26 cellular contexts compared by ENCODE assay signal in the genomic region with DNA sequence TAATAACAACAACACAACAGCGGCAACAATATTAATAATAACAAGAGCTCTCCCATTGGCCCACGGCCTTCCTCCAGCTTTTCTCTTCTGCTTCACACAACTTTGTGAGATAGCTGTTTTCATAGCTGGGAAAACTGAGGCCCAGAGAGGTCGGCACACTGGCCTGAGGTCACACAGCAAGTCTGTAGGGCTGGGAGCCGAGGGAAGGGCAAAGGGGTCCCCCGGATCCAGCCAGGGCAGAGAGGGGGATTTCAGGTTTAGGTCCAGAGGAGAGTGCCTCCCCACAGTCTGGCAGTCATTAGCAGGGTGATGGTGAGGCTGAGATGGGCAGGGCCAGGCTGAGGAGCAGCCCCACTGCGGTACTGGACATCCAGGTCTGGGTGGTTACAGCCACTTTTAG. TPM values are rescaled to one million over a fixed set of nuclear protein-coding genes. Genes with fewer than 3 reads are reported as not detected.
DNase-seq lines count a peak whose midpoint lies in the region; ATAC-seq, FAIRE-seq and TF ChIP-seq lines count a peak whose summit lies in the region.
"Had no signal": no experiment of that assay in that cellular context is flagged by ENCODE, and none has a peak within 500 bp of the region (broad histone marks: within the 10 kb centered on the region; RNA-seq: fewer than 3 reads in every experiment).

No MANE protein-coding gene starts in this region.

- no peaks in the 10 kb centered on the region for H3K27me3 ChIP-seq in K562 (ENCODE audit: control insufficient read depth in 2 of 2, insufficient read depth in 2 of 2, low read length in 2 of 2)
- H3K27me3 ChIP-seq in upper lobe of right lung = no peaks in the 10 kb centered on the region
- H3K27me3 ChIP-seq: BE2C had no signal

- in situ Hi-C loops in K562 (cut with MboI) = no loop called here

- peaks cover 0 to 4% of the 10 kb centered on the region in 2 donors for H3K4me1 Mint-ChIP-seq in natural killer cell treated with Interleukin-12 subunit alpha and Interleukin-12 subunit beta and Interleukin-15 and Interleukin-18, amount 100 ng/mL, for 72 hours (ENCODE audit: low read depth in 2 of 2)
- H3K4me1 Mint-ChIP-seq in natural killer cell = no peaks in the 10 kb centered on the region
- H3K4me1 Mint-ChIP-seq: CD4-positive, CD25-positive, alpha-beta regulatory T cell; CD8-positive, alpha-beta memory T cell had no signal

- peak; percentile 3 for DNase-seq in natural killer cell treated with Interleukin-12 subunit alpha and Interleukin-12 subunit beta and Interleukin-15 and Interleukin-18, amount 100 ng/mL, for 72 hours (ENCODE audit: low spot score)
- DNase-seq in natural killer cell (no peak), K562 (ENCODE audit: extremely low read depth in 1 of 4, low spot score in 3 of 4) (no peak), upper lobe of right lung (no peak), activated gamma-delta T cell (lab: John Stamatoyannopoulos, UW) (no peak)
- DNase-seq: ACHN; BE2C; C1 segment of cervical spinal cord; CD4-positive, CD25-positive, alpha-beta regulatory T cell; CD8-positive, alpha-beta memory T cell; COR-L47; DMS 273 treated with DMSO at 0.1 percent for 48 hours; DMS53; DND-41; GM23248; HCEC 1CT; HFFc6; IMR-90; KBM-7 had no signal

- H3K4me1 ChIP-seq in K562 (replicated peaks in 1 of 2; ENCODE audit: control insufficient read depth in 2 of 2, insufficient read depth in 2 of 2, low read length in 2 of 2) = peaks cover 0 to 3% of the 10 kb centered on the region in 2 experiments; a peak in 1 of 5 replicates
- no peaks in the 10 kb centered on the region for H3K4me1 ChIP-seq in upper lobe of right lung
- H3K4me1 ChIP-seq: BE2C had no signal

- TF ChIP-seq RAD21 in K562 (CRISPR knock-in tag; conservative IDR thresholded peaks at IDR 0.05 in 1 of 2, IDR thresholded peaks at IDR 0.05 in 1 of 2) = no peak

- WGBS in K562 (ENCODE audit: insufficient coverage, low coverage, missing lambda C conversion rate) = 77% methylated on average over 6 of the region's 6 CpGs

- no peak overlapping the region for H3K27ac ChIP-seq in K562 (ENCODE audit: extremely low read depth, low read depth, low read length)
- no peak overlapping the region for H3K27ac ChIP-seq in upper lobe of right lung
- H3K27ac ChIP-seq: GM23248, HL-60 had no signal

- no peaks in the 10 kb centered on the region for H3K9me3 Mint-ChIP-seq in natural killer cell treated with Interleukin-12 subunit alpha and Interleukin-12 subunit beta and Interleukin-15 and Interleukin-18, amount 100 ng/mL, for 72 hours
- no peaks in the 10 kb centered on the region for H3K9me3 Mint-ChIP-seq in natural killer cell
- H3K9me3 Mint-ChIP-seq: HFFc6 had no signal

- CTCF ChIA-PET in K562 (lab: Yijun Ruan, JAX; ENCODE audit: low intra/inter-chr PET ratio) = no interaction called here

- no peak overlapping the region for H3K9ac ChIP-seq in K562 (ENCODE audit: insufficient read depth in 1 of 2, low read depth in 2 of 2, low read length in 2 of 2)
- H3K9ac ChIP-seq: GM23248 had no signal

- TF ChIP-seq EP300 in K562 (IDR thresholded peaks at IDR 0.05; ENCODE audit: low read length) = no peak

- TF ChIP-seq CTCF in natural killer cell (IDR thresholded peaks at IDR 0.05) (no peak), K562 (IDR thresholded peaks at IDR 0.05 in 2 of 3, conservative IDR thresholded peaks at IDR 0.05 in 1 of 3; ENCODE audit: insufficient read depth in 2 of 3, low read depth in 1 of 3, low read length in 3 of 3) (no peak), upper lobe of right lung (IDR thresholded peaks at IDR 0.05) (no peak)

- H3K27me3 Mint-ChIP-seq in natural killer cell treated with Interleukin-12 subunit alpha and Interleukin-12 subunit beta and Interleukin-15 and Interleukin-18, amount 100 ng/mL, for 72 hours = no peaks in the 10 kb centered on the region
- H3K27me3 Mint-ChIP-seq in natural killer cell (ENCODE audit: low read depth in 2 of 2) = no peaks in the 10 kb centered on the region

- H3K36me3 Mint-ChIP-seq in natural killer cell treated with Interleukin-12 subunit alpha and Interleukin-12 subunit beta and Interleukin-15 and Interleukin-18, amount 100 ng/mL, for 72 hours = peaks cover 4% of the 10 kb centered on the region
- H3K36me3 Mint-ChIP-seq in natural killer cell = no peaks in the 10 kb centered on the region

- no peaks in the 10 kb centered on the region for H3K79me2 ChIP-seq in K562 (ENCODE audit: control insufficient read depth, insufficient read depth, low read length)

- no peak overlapping the region for H3K4me3 Mint-ChIP-seq in natural killer cell treated with Interleukin-12 subunit alpha and Interleukin-12 subunit beta and Interleukin-15 and Interleukin-18, amount 100 ng/mL, for 72 hours
- no peak overlapping the region for H3K4me3 Mint-ChIP-seq in natural killer cell
- H3K4me3 Mint-ChIP-seq: CD4-positive, CD25-positive, alpha-beta regulatory T cell; CD8-positive, alpha-beta memory T cell; HFFc6 had no signal

- intact Hi-C loops in natural killer cell (cut with micrococcal nuclease) = no loop called here
- intact Hi-C loops in K562 (cut with micrococcal nuclease) = no loop called here
- intact Hi-C loops in upper lobe of right lung (cut with DNase I) = no loop called here

- no peak for FAIRE-seq in K562 (lab: Jason Lieb, UNC)
- FAIRE-seq: G401.6, GM12891 had no signal

- H3K9me1 ChIP-seq in K562 (ENCODE audit: control insufficient read depth, insufficient read depth, low read length) = no peaks in the 10 kb centered on the region

- no peak overlapping the region for H3K4me2 ChIP-seq in K562 (ENCODE audit: insufficient read depth, low read length)

- POLR2A ChIA-PET in K562 (lab: Yijun Ruan, JAX) = interaction anchor here (0.7 kb wide), 1 partner anchor 102 kb away, joined by 3 read pairs; no protein-coding TSS in a partner anchor

- H4K20me1 ChIP-seq in K562 (replicated peaks; ENCODE audit: control insufficient read depth, insufficient read depth, low read length) = no peaks in the 10 kb centered on the region

- BruUV-seq in K562 (replicated peaks; lab: Mats Ljungman, UMichigan) = no TSS peak

- no peak overlapping the region for H2AFZ ChIP-seq in K562 (ENCODE audit: low read depth, low read length)
- H2AFZ ChIP-seq: GM23248 had no signal

- no peak for ATAC-seq in natural killer cell treated with Interleukin-12 subunit alpha and Interleukin-12 subunit beta and Interleukin-15 and Interleukin-18, amount 100 ng/mL, for 72 hours
- no peak for ATAC-seq in natural killer cell
- no peak for ATAC-seq in K562
- ATAC-seq in upper lobe of right lung = peak; percentile 27
- ATAC-seq in GM18909 (IDR thresholded peaks at IDR 0.05; ENCODE audit: poor library complexity, unreplicated experiment) = no peak

- TF ChIP-seq POLR2A in K562 (conservative IDR thresholded peaks at IDR 0.05) = no peak

- H3K4me3 ChIP-seq in K562 (no peak overlapping the region), upper lobe of right lung (no peak overlapping the region)
- H3K4me3 ChIP-seq: GM23248 had no signal

- no peak overlapping the region for H3K27ac Mint-ChIP-seq in natural killer cell treated with Interleukin-12 subunit alpha and Interleukin-12 subunit beta and Interleukin-15 and Interleukin-18, amount 100 ng/mL, for 72 hours
- H3K27ac Mint-ChIP-seq in natural killer cell = no peak overlapping the region
- H3K27ac Mint-ChIP-seq: CD4-positive, CD25-positive, alpha-beta regulatory T cell; CD8-positive, alpha-beta memory T cell; HFFc6 had no signal

- H3K36me3 ChIP-seq in K562 (ENCODE audit: control insufficient read depth, insufficient read depth, low read length) (peaks cover 15% of the 10 kb centered on the region; the same call in 2 of the 3 replicates), upper lobe of right lung (peaks cover 49% of the 10 kb centered on the region)
- H3K36me3 ChIP-seq: BE2C had no signal

- no peaks in the 10 kb centered on the region; the same call in 1 of the 2 replicates for H3K9me3 ChIP-seq in K562 (replicated peaks; ENCODE audit: control insufficient read depth, insufficient read depth, low read depth, low read length)
- H3K9me3 ChIP-seq in upper lobe of right lung = no peaks in the 10 kb centered on the region
- H3K9me3 ChIP-seq: BE2C had no signal

RNA-seq across cellular contexts. Expression of a gene that starts 9.0 kb away (rescaled TPM):
- total RNA-seq in natural killer cell treated with Interleukin-12 subunit alpha and Interleukin-12 subunit beta and Interleukin-15 and Interleukin-18, amount 100 ng/mL, for 72 hours = under 1 TPM; 0.59 TPM
- under 1 TPM in 2 of 3 donors, not detected in 1; 0.19 to 0.38 TPM for total RNA-seq in natural killer cell
- 2.0 and 2.5 TPM in 2 replicates for total RNA-seq in K562 (2011; cell fraction: chromatin; rRNA removed; ENCODE audit: low replicate concordance)
- total RNA-seq in K562 (2011; cell fraction: nucleolus; rRNA removed) = 2.6 and 7.0 TPM in 2 replicates
- 0.99 and 4.5 TPM in 2 replicates for total RNA-seq in K562 (2011; cell fraction: nucleoplasm; rRNA removed)
- total RNA-seq in K562 (2014; rRNA removed) = 1.8 and 2.5 TPM in 2 replicates
- total RNA-seq in K562 (2014; rRNA removed; fragmentation: Illumina TruSeq; extraction: Trizol) = 0.61 and 0.87 TPM in 2 replicates
- total RNA-seq in K562 (2015; rRNA removed; fragmentation: Illumina TruSeq; extraction: Trizol) = 0.72 and 1.2 TPM in 2 replicates
- 1.9 and 2.3 TPM in 2 replicates for total RNA-seq in K562 (2021)
- polyA plus RNA-seq in K562 (2011; rRNA removed) = 1.4 and 2.1 TPM in 2 replicates
- polyA plus RNA-seq in K562 (2011; cell fraction: cytosol; rRNA removed) = 1.9 and 3.5 TPM in 2 replicates
- polyA plus RNA-seq in K562 (2011; cell fraction: nucleus; rRNA removed) = 1.1 and 2.4 TPM in 2 replicates
- 2.1 and 2.5 TPM in 2 replicates for polyA plus RNA-seq in K562 (2012)
- 1.3 and 2.2 TPM in 2 replicates for polyA plus RNA-seq in K562 (2014; fragmentation: Illumina TruSeq; extraction: Trizol)
- polyA plus RNA-seq in K562 (2014; fragmentation: Nextera tagmentation; extraction: Ambion mirVana) = under 1 TPM; 0.03 to 0.13 TPM
- 1.7 and 4.6 TPM in 2 replicates for polyA plus RNA-seq in K562 (2014; rRNA removed)
- polyA minus RNA-seq in K562 (2011; rRNA and poly(A)+ RNA removed) = 0.30 and 0.32 TPM in 2 replicates
- polyA minus RNA-seq in K562 (2011; cell fraction: cytosol; rRNA and poly(A)+ RNA removed) = 0.86 and 1.5 TPM in 2 replicates
- polyA minus RNA-seq in K562 (2011; cell fraction: nucleus; rRNA and poly(A)+ RNA removed) = 0.54 and 0.89 TPM in 2 replicates
- 8.7 TPM for total RNA-seq in upper lobe of right lung
- polyA plus RNA-seq: CD4-positive, CD25-positive, alpha-beta regulatory T cell; CD8-positive, alpha-beta memory T cell had no signal

RNA-seq across cellular contexts. Expression of a gene that starts 21.3 kb away (rescaled TPM):
- 100 to 1,000 TPM in 1 of 2 donors, 10 to 100 TPM in 1; 83.6 to 172 TPM for total RNA-seq in natural killer cell treated with Interleukin-12 subunit alpha and Interleukin-12 subunit beta and Interleukin-15 and Interleukin-18, amount 100 ng/mL, for 72 hours
- total RNA-seq in natural killer cell = 100 to 1,000 TPM in 1 of 3 donors, 10 to 100 TPM in 2; 44.5 to 141 (median 55.5) TPM
- total RNA-seq in K562 (2011; cell fraction: chromatin; rRNA removed; ENCODE audit: low replicate concordance) = 40.8 and 45.7 TPM in 2 replicates
- 32.8 and 41.9 TPM in 2 replicates for total RNA-seq in K562 (2011; cell fraction: nucleolus; rRNA removed)
- total RNA-seq in K562 (2011; cell fraction: nucleoplasm; rRNA removed) = 31.3 and 41.4 TPM in 2 replicates
- 13.1 and 15.6 TPM in 2 replicates for total RNA-seq in K562 (2014; rRNA removed)
- 6.9 and 8.1 TPM in 2 replicates for total RNA-seq in K562 (2014; rRNA removed; fragmentation: Illumina TruSeq; extraction: Trizol)
- 10.8 and 12.4 TPM in 2 replicates for total RNA-seq in K562 (2015; rRNA removed; fragmentation: Illumina TruSeq; extraction: Trizol)
- 10.8 and 12.9 TPM in 2 replicates for total RNA-seq in K562 (2021)
- polyA plus RNA-seq in K562 (2011; rRNA removed) = 8.4 and 17.5 TPM in 2 replicates
- polyA plus RNA-seq in K562 (2011; cell fraction: cytosol; rRNA removed) = 15.3 and 17.9 TPM in 2 replicates
- polyA plus RNA-seq in K562 (2011; cell fraction: nucleus; rRNA removed) = 30.9 and 37.0 TPM in 2 replicates
- 14.7 and 23.9 TPM in 2 replicates for polyA plus RNA-seq in K562 (2012)
- polyA plus RNA-seq in K562 (2014; fragmentation: Illumina TruSeq; extraction: Trizol) = 13.6 and 14.4 TPM in 2 replicates
- 10 to 100 TPM in 1 of 2 experiments, 1 to 10 TPM in 1; 7.0 to 10.9 TPM for polyA plus RNA-seq in K562 (2014; fragmentation: Nextera tagmentation; extraction: Ambion mirVana)
- 14.3 and 16.2 TPM in 2 replicates for polyA plus RNA-seq in K562 (2014; rRNA removed)
- 10.0 and 14.3 TPM in 2 replicates for polyA minus RNA-seq in K562 (2011; rRNA and poly(A)+ RNA removed)
- 6.2 and 8.2 TPM in 2 replicates for polyA minus RNA-seq in K562 (2011; cell fraction: cytosol; rRNA and poly(A)+ RNA removed)
- 6.2 and 11.0 TPM in 2 replicates for polyA minus RNA-seq in K562 (2011; cell fraction: nucleus; rRNA and poly(A)+ RNA removed)
- total RNA-seq in upper lobe of right lung = 97.2 TPM

RNA-seq across cellular contexts. Expression of a gene that starts 29.2 kb away (rescaled TPM):
- 10 to 100 TPM; 24.9 to 25.3 TPM for total RNA-seq in natural killer cell treated with Interleukin-12 subunit alpha and Interleukin-12 subunit beta and Interleukin-15 and Interleukin-18, amount 100 ng/mL, for 72 hours
- total RNA-seq in natural killer cell = 10 to 100 TPM; 36.3 to 50.5 (median 37.6) TPM
- 6.3 and 13.9 TPM in 2 replicates for total RNA-seq in K562 (2011; cell fraction: chromatin; rRNA removed; ENCODE audit: low replicate concordance)
- 8.6 and 12.7 TPM in 2 replicates for total RNA-seq in K562 (2011; cell fraction: nucleolus; rRNA removed)
- 10.1 and 10.3 TPM in 2 replicates for total RNA-seq in K562 (2011; cell fraction: nucleoplasm; rRNA removed)
- 85.7 and 86.9 TPM in 2 replicates for total RNA-seq in K562 (2014; rRNA removed)
- total RNA-seq in K562 (2014; rRNA removed; fragmentation: Illumina TruSeq; extraction: Trizol) = 8.4 and 8.8 TPM in 2 replicates
- 27.5 and 30.4 TPM in 2 replicates for total RNA-seq in K562 (2015; rRNA removed; fragmentation: Illumina TruSeq; extraction: Trizol)
- total RNA-seq in K562 (2021) = 42.2 and 49.2 TPM in 2 replicates
- polyA plus RNA-seq in K562 (2011; rRNA removed) = 14.9 and 15.9 TPM in 2 replicates
- 17.8 and 32.7 TPM in 2 replicates for polyA plus RNA-seq in K562 (2011; cell fraction: cytosol; rRNA removed)
- polyA plus RNA-seq in K562 (2011; cell fraction: nucleus; rRNA removed) = 14.2 and 15.7 TPM in 2 replicates
- 41.0 and 43.7 TPM in 2 replicates for polyA plus RNA-seq in K562 (2012)
- polyA plus RNA-seq in K562 (2014; fragmentation: Illumina TruSeq; extraction: Trizol) = 14.9 and 19.1 TPM in 2 replicates
- under 1 TPM; 0.15 to 0.23 TPM for polyA plus RNA-seq in K562 (2014; fragmentation: Nextera tagmentation; extraction: Ambion mirVana)
- 68.7 and 75.7 TPM in 2 replicates for polyA plus RNA-seq in K562 (2014; rRNA removed)
- 2.5 and 3.4 TPM in 2 replicates for polyA minus RNA-seq in K562 (2011; rRNA and poly(A)+ RNA removed)
- 4.3 and 6.7 TPM in 2 replicates for polyA minus RNA-seq in K562 (2011; cell fraction: cytosol; rRNA and poly(A)+ RNA removed)
- polyA minus RNA-seq in K562 (2011; cell fraction: nucleus; rRNA and poly(A)+ RNA removed) = 4.3 and 6.9 TPM in 2 replicates
- 27.1 TPM for total RNA-seq in upper lobe of right lung

RNA-seq across cellular contexts. Expression of a gene that starts 36.7 kb away (rescaled TPM):
- 1 to 10 TPM; 1.1 to 1.8 TPM for total RNA-seq in natural killer cell treated with Interleukin-12 subunit alpha and Interleukin-12 subunit beta and Interleukin-15 and Interleukin-18, amount 100 ng/mL, for 72 hours
- total RNA-seq in natural killer cell (under 1 TPM; 0.24 to 0.75 (median 0.50) TPM), K562 (2014; rRNA removed) (0.08 and 0.09 TPM in 2 replicates), K562 (2014; rRNA removed; fragmentation: Illumina TruSeq; extraction: Trizol) (0.13 and 0.25 TPM in 2 replicates), K562 (2015; rRNA removed; fragmentation: Illumina TruSeq; extraction: Trizol) (0.08 and 0.18 TPM in 2 replicates), K562 (2021) (0.11 and 0.18 TPM in 2 replicates), upper lobe of right lung (0.29 TPM)
- total RNA-seq in K562 (2011; cell fraction: chromatin; rRNA removed; ENCODE audit: low replicate concordance) = 1.0 and 1.2 TPM in 2 replicates
- total RNA-seq in K562 (2011; cell fraction: nucleolus; rRNA removed) = 0.33 TPM in 1 of 2 replicates, not detected in the other
- 0.23 and 0.29 TPM in 2 replicates for total RNA-seq in K562 (2011; cell fraction: nucleoplasm; rRNA removed)
- polyA plus RNA-seq in K562 (2011; rRNA removed) (0.10 and 0.18 TPM in 2 replicates), K562 (2014; fragmentation: Illumina TruSeq; extraction: Trizol) (0.43 and 0.45 TPM in 2 replicates), K562 (2014; fragmentation: Nextera tagmentation; extraction: Ambion mirVana) (not detected), K562 (2014; rRNA removed) (0.25 and 0.36 TPM in 2 replicates)
- polyA plus RNA-seq in K562 (2011; cell fraction: cytosol; rRNA removed) = 0.01 and 0.03 TPM in 2 replicates
- 0.29 and 0.67 TPM in 2 replicates for polyA plus RNA-seq in K562 (2011; cell fraction: nucleus; rRNA removed)
- polyA plus RNA-seq in K562 (2012) = 0.26 and 0.37 TPM in 2 replicates
- polyA minus RNA-seq in K562 (2011; rRNA and poly(A)+ RNA removed) = 0.12 TPM in 1 of 2 replicates, not detected in the other
- polyA minus RNA-seq in K562 (2011; cell fraction: cytosol; rRNA and poly(A)+ RNA removed) = not detected in 2 replicates
- polyA minus RNA-seq in K562 (2011; cell fraction: nucleus; rRNA and poly(A)+ RNA removed) = 0.22 TPM in 1 of 2 replicates, not detected in the other
- total RNA-seq: A172, GM23248, H4, HT1080, IMR-90 had no signal
- polyA plus RNA-seq: GM23248 had no signal

RNA-seq across cellular contexts. Expression of a gene that starts 52.2 kb away (rescaled TPM):
- 10 to 100 TPM; 19.5 to 22.3 TPM for total RNA-seq in natural killer cell treated with Interleukin-12 subunit alpha and Interleukin-12 subunit beta and Interleukin-15 and Interleukin-18, amount 100 ng/mL, for 72 hours
- total RNA-seq in natural killer cell = 10 to 100 TPM in 1 of 3 donors, 1 to 10 TPM in 2; 4.0 to 10.4 (median 5.8) TPM
- total RNA-seq in K562 (2011; cell fraction: chromatin; rRNA removed; ENCODE audit: low replicate concordance) = 16.8 and 39.5 TPM in 2 replicates
- total RNA-seq in K562 (2011; cell fraction: nucleolus; rRNA removed) = 33.8 and 38.9 TPM in 2 replicates
- total RNA-seq in K562 (2011; cell fraction: nucleoplasm; rRNA removed) = 35.0 and 41.2 TPM in 2 replicates
- 7.1 and 16.2 TPM in 2 replicates for total RNA-seq in K562 (2014; rRNA removed)
- 5.6 and 6.8 TPM in 2 replicates for total RNA-seq in K562 (2014; rRNA removed; fragmentation: Illumina TruSeq; extraction: Trizol)
- 8.8 and 9.9 TPM in 2 replicates for total RNA-seq in K562 (2015; rRNA removed; fragmentation: Illumina TruSeq; extraction: Trizol)
- total RNA-seq in K562 (2021) = 14.2 and 18.2 TPM in 2 replicates
- polyA plus RNA-seq in K562 (2011; rRNA removed) = 7.3 and 9.7 TPM in 2 replicates
- 14.2 and 34.8 TPM in 2 replicates for polyA plus RNA-seq in K562 (2011; cell fraction: cytosol; rRNA removed)
- 10.6 and 13.3 TPM in 2 replicates for polyA plus RNA-seq in K562 (2011; cell fraction: nucleus; rRNA removed)
- 12.8 and 12.9 TPM in 2 replicates for polyA plus RNA-seq in K562 (2012)
- polyA plus RNA-seq in K562 (2014; fragmentation: Illumina TruSeq; extraction: Trizol) = 12.5 and 12.7 TPM in 2 replicates
- polyA plus RNA-seq in K562 (2014; fragmentation: Nextera tagmentation; extraction: Ambion mirVana) = 10 to 100 TPM; 12.2 to 18.2 TPM
- 12.8 and 17.4 TPM in 2 replicates for polyA plus RNA-seq in K562 (2014; rRNA removed)
- polyA minus RNA-seq in K562 (2011; rRNA and poly(A)+ RNA removed) = 6.4 and 8.1 TPM in 2 replicates
- 5.5 and 6.7 TPM in 2 replicates for polyA minus RNA-seq in K562 (2011; cell fraction: cytosol; rRNA and poly(A)+ RNA removed)
- polyA minus RNA-seq in K562 (2011; cell fraction: nucleus; rRNA and poly(A)+ RNA removed) = 12.8 and 16.1 TPM in 2 replicates
- 16.6 TPM for total RNA-seq in upper lobe of right lung
